Comparison of ENCODE assay signal across 26 cellular contexts in genomic region chr1:18333220-18333619, GRCh38.
"Had no signal": no experiment of that assay in that cellular context is flagged by ENCODE, and none has a peak within 500 bp of the region (broad histone marks: within the 10 kb centered on the region; RNA-seq: fewer than 3 reads in every experiment).

No MANE protein-coding gene starts in this region.

- H3K27me3 ChIP-seq: brain microvascular endothelial cell had no signal

- H3K4me3 ChIP-seq: coronary artery, dorsolateral prefrontal cortex had no signal

- DNase-seq: activated CD4-positive, alpha-beta memory T cell treated with anti-CD3 and anti-CD28 coated beads, Interleukin-2, amount 10 ng/mL, durations not matched to agents 7 days and 5 days; activated CD4-positive, alpha-beta T cell treated with anti-CD3 and anti-CD28 coated beads for 1 hour; activated CD4-positive, alpha-beta T cell treated with anti-CD3 and anti-CD28 coated beads for 4 hours; activated CD4-positive, alpha-beta T cell treated with anti-CD3 and anti-CD28 coated beads, Interleukin-2, amount 10 ng/mL, durations not matched to agents 7 days and 5 days; activated CD4-positive, alpha-beta T cell treated with anti-CD3 and anti-CD28 coated beads, Interleukin-2, amount 50 U/mL, for 4 hours; activated CD8-positive, alpha-beta memory T cell treated with anti-CD3 and anti-CD28 coated beads, Interleukin-2, amount 50 U/mL, for 48 hours; activated gamma-delta T cell; activated naive CD4-positive, alpha-beta T cell; activated naive CD4-positive, alpha-beta T cell treated with anti-CD3 and anti-CD28 coated beads, Interleukin-2, amount 10 ng/mL, durations not matched to agents 7 days and 5 days; activated T-cell treated with anti-CD3 and anti-CD28 coated beads for 4 hours; activated T-cell treated with anti-CD3 and anti-CD28 coated beads, Interleukin-2, amount 50 U/mL, for 24 hours; activated T-cell treated with anti-CD3 and anti-CD28 coated beads, Interleukin-2, amount 50 U/mL, for 72 hours; amniotic stem cell; anterior cingulate cortex; brain microvascular endothelial cell; dorsolateral prefrontal cortex; effector memory CD4-positive, alpha-beta T cell; endodermal cell; foreskin fibroblast; head of caudate nucleus; T-helper 2 cell had no signal

- H3K27ac ChIP-seq: brain microvascular endothelial cell, coronary artery, dorsolateral prefrontal cortex had no signal

- H3K36me3 ChIP-seq: brain microvascular endothelial cell had no signal

- H3K36me3 Mint-ChIP-seq: activated naive CD4-positive, alpha-beta T cell treated with anti-CD3 and anti-CD28 coated beads, Interleukin-2, amount 10 ng/mL, durations not matched to agents 7 days and 5 days; activated naive CD8-positive, alpha-beta T cell had no signal

- ATAC-seq: activated T-cell treated with anti-CD3 and anti-CD28 coated beads, Interleukin-2, amount 50 U/mL, for 72 hours; esophagus mucosa had no signal

- H3K27me3 Mint-ChIP-seq: activated CD4-positive, alpha-beta T cell treated with anti-CD3 and anti-CD28 coated beads, Interleukin-2, amount 10 ng/mL, durations not matched to agents 7 days and 5 days; activated naive CD4-positive, alpha-beta T cell treated with anti-CD3 and anti-CD28 coated beads, Interleukin-2, amount 10 ng/mL, durations not matched to agents 7 days and 5 days; dendritic cell treated with granulocyte-macrophage colony-stimulating factor and Interleukin-4, amounts not matched to agents 40 ng/mL and 50 ng/mL, for 4 days had no signal

- H3K9me3 Mint-ChIP-seq: activated CD4-positive, alpha-beta memory T cell treated with anti-CD3 and anti-CD28 coated beads, Interleukin-2, amount 10 ng/mL, durations not matched to agents 7 days and 5 days; activated CD4-positive, alpha-beta T cell treated with anti-CD3 and anti-CD28 coated beads, Interleukin-2, amount 10 ng/mL, durations not matched to agents 7 days and 5 days; activated naive CD4-positive, alpha-beta T cell treated with anti-CD3 and anti-CD28 coated beads, Interleukin-2, amount 10 ng/mL, durations not matched to agents 7 days and 5 days; activated T-cell treated with anti-CD3 and anti-CD28 coated beads, Interleukin-2, amount 50 U/mL, for 24 hours; activated T-cell treated with anti-CD3 and anti-CD28 coated beads, Interleukin-2, amount 50 U/mL, for 72 hours; central memory CD8-positive, alpha-beta T cell; dendritic cell treated with granulocyte-macrophage colony-stimulating factor and Interleukin-4, amounts not matched to agents 40 ng/mL and 50 ng/mL, for 4 days; endodermal cell had no signal

- H3K4me1 Mint-ChIP-seq: activated CD4-positive, alpha-beta memory T cell treated with anti-CD3 and anti-CD28 coated beads, Interleukin-2, amount 10 ng/mL, durations not matched to agents 7 days and 5 days; activated CD4-positive, alpha-beta T cell treated with anti-CD3 and anti-CD28 coated beads, Interleukin-2, amount 10 ng/mL, durations not matched to agents 7 days and 5 days; activated naive CD4-positive, alpha-beta T cell treated with anti-CD3 and anti-CD28 coated beads, Interleukin-2, amount 10 ng/mL, durations not matched to agents 7 days and 5 days; central memory CD8-positive, alpha-beta T cell had no signal

- H3K27ac Mint-ChIP-seq: activated CD4-positive, alpha-beta memory T cell treated with anti-CD3 and anti-CD28 coated beads, Interleukin-2, amount 10 ng/mL, durations not matched to agents 7 days and 5 days; activated CD4-positive, alpha-beta T cell treated with anti-CD3 and anti-CD28 coated beads, Interleukin-2, amount 10 ng/mL, durations not matched to agents 7 days and 5 days; activated naive CD4-positive, alpha-beta T cell treated with anti-CD3 and anti-CD28 coated beads, Interleukin-2, amount 10 ng/mL, durations not matched to agents 7 days and 5 days; activated naive CD8-positive, alpha-beta T cell; activated T-cell treated with anti-CD3 and anti-CD28 coated beads, Interleukin-2, amount 50 U/mL, for 24 hours; activated T-cell treated with anti-CD3 and anti-CD28 coated beads, Interleukin-2, amount 50 U/mL, for 72 hours; dendritic cell treated with granulocyte-macrophage colony-stimulating factor and Interleukin-4, amounts not matched to agents 40 ng/mL and 50 ng/mL, for 4 days; endodermal cell had no signal

- H3K4me3 Mint-ChIP-seq: activated CD4-positive, alpha-beta memory T cell treated with anti-CD3 and anti-CD28 coated beads, Interleukin-2, amount 10 ng/mL, durations not matched to agents 7 days and 5 days; activated CD4-positive, alpha-beta T cell treated with anti-CD3 and anti-CD28 coated beads, Interleukin-2, amount 10 ng/mL, durations not matched to agents 7 days and 5 days; activated naive CD4-positive, alpha-beta T cell treated with anti-CD3 and anti-CD28 coated beads, Interleukin-2, amount 10 ng/mL, durations not matched to agents 7 days and 5 days; activated naive CD8-positive, alpha-beta T cell; activated T-cell treated with anti-CD3 and anti-CD28 coated beads, Interleukin-2, amount 50 U/mL, for 24 hours; activated T-cell treated with anti-CD3 and anti-CD28 coated beads, Interleukin-2, amount 50 U/mL, for 72 hours; central memory CD8-positive, alpha-beta T cell; dendritic cell treated with granulocyte-macrophage colony-stimulating factor and Interleukin-4, amounts not matched to agents 40 ng/mL and 50 ng/mL, for 4 days; endodermal cell had no signal
